Comparison of ENCODE assay signal across 1 cellular context in the genomic region with DNA sequence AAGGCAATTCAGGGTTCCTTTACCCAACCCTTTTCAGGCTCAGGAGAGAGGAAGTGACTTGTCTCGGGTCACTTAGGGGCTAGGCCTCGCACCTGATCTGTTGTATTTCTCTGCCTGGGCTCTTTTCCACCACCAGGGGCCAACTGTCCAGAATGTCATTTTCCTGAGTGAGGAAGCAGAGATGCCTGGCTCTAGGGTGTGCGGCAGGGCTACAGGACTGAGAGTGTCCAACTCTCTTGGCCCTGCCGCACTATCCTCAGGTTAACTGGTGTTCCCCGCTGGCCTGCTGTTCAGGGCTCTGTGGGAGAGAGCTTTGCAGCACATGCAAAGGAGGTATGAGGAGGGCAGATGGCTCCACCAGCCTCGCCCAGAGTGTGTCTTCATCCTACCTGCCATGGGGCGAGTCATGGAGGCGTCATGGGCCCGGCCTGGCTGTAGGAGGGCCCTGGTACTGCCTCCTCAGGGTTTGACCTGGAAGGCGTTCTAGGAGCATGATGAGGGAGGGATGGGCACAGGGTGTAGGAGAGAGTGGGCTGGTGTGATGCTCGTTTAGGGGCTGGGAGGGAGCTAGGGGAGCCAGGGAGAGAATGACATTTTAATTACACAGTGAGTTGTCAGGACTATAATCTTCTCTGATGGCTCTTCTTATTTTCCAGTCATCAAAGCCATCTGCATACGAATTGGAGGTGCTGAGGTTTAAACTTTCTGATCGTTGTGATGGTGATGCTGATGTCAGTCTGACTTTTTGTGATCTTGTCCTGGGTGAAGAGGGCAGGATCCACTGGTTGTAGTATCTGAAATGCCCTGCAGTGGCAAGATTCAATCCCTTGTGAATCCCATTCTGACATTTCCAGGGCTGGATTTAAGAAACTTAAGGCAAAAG.
TF ChIP-seq lines count a peak whose summit lies in the region.

No MANE protein-coding gene starts in this region.

TF ChIP-seq in A549, 52 proteins besides CTCF, POLR2A, EP300 and RAD21:
- TF ChIP-seq, protein P1, sequence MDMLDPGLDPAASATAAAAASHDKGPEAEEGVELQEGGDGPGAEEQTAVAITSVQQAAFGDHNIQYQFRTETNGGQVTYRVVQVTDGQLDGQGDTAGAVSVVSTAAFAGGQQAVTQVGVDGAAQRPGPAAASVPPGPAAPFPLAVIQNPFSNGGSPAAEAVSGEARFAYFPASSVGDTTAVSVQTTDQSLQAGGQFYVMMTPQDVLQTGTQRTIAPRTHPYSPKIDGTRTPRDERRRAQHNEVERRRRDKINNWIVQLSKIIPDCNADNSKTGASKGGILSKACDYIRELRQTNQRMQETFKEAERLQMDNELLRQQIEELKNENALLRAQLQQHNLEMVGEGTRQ (IDR thresholded peaks at IDR 0.05) = no peak
- TF ChIP-seq MAFK (IDR thresholded peaks at IDR 0.05; ENCODE audit: partially characterized antibody) = no peak
- TF ChIP-seq HOXB13 (CRISPR knock-in tag; IDR thresholded peaks at IDR 0.05; ENCODE audit: low read depth) = no peak
- no peak for TF ChIP-seq E2F6 (IDR thresholded peaks at IDR 0.05; ENCODE audit: borderline replicate concordance, low read depth)
- TF ChIP-seq ZC3H11A (IDR thresholded peaks at IDR 0.05) = no peak
- TF ChIP-seq, protein P2, sequence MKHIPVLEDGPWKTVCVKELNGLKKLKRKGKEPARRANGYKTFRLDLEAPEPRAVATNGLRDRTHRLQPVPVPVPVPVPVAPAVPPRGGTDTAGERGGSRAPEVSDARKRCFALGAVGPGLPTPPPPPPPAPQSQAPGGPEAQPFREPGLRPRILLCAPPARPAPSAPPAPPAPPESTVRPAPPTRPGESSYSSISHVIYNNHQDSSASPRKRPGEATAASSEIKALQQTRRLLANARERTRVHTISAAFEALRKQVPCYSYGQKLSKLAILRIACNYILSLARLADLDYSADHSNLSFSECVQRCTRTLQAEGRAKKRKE (CRISPR knock-in tag; IDR thresholded peaks at IDR 0.05; ENCODE audit: low read depth) = no peak
- TF ChIP-seq NFE2L2 (conservative IDR thresholded peaks at IDR 0.05; ENCODE audit: low read length) = no peak
